32 cellular contexts compared by ENCODE assay signal in genomic region chr15:94110476-94111130, GRCh38.
DNase-seq lines count a peak whose midpoint lies in the region; ATAC-seq, FAIRE-seq and TF ChIP-seq lines count a peak whose summit lies in the region.
"Had no signal": no experiment of that assay in that cellular context is flagged by ENCODE, and none has a peak within 500 bp of the region (broad histone marks: within the 10 kb centered on the region; RNA-seq: fewer than 3 reads in every experiment).

No MANE protein-coding gene starts in this region.

- intact Hi-C loops in A673 (cut with micrococcal nuclease; ENCODE audit: unreplicated experiment) = no loop called here

- no peaks in the 10 kb centered on the region for H3K4me1 ChIP-seq in foreskin keratinocyte
- H3K4me1 ChIP-seq in rectal smooth muscle tissue (ENCODE audit: control insufficient read depth, insufficient read depth, low read length) = peaks cover 16% of the 10 kb centered on the region
- no peaks in the 10 kb centered on the region for H3K4me1 ChIP-seq in A673 (ENCODE audit: insufficient read depth, low read length, poor library complexity, severe bottlenecking)
- H3K4me1 ChIP-seq: HAP-1, Peyer's patch, spleen, testis had no signal

- POLR2A ChIA-PET in A673 (lab: Charles Lee; ENCODE audit: low non-redundant PET) = no interaction called here

- TF ChIP-seq CTCF in foreskin keratinocyte (conservative IDR thresholded peaks at IDR 0.05) = no peak
- TF ChIP-seq CTCF in A673 (conservative IDR thresholded peaks at IDR 0.05; ENCODE audit: low read depth, low read length) = no peak
- no peak for TF ChIP-seq CTCF in WERI-Rb-1 (IDR thresholded peaks at IDR 0.05; ENCODE audit: low read depth, low read length)

- no peaks in the 10 kb centered on the region for H3K9me3 ChIP-seq in A673 (ENCODE audit: low read depth, low read length, poor library complexity, severe bottlenecking)
- no peaks in the 10 kb centered on the region for H3K9me3 ChIP-seq in WERI-Rb-1 (ENCODE audit: severe bottlenecking)
- H3K9me3 ChIP-seq: HAP-1, Peyer's patch, spleen, testis had no signal

- H3K9ac ChIP-seq in rectal smooth muscle tissue (ENCODE audit: low read length) = no peak overlapping the region

- no peak for ATAC-seq in foreskin keratinocyte
- ATAC-seq: activated CD8-positive, alpha-beta memory T cell treated with anti-CD3 and anti-CD28 coated beads, Interleukin-2, amount 10 ng/mL, durations not matched to agents 7 days and 5 days; activated T-cell treated with anti-CD3 and anti-CD28 coated beads, Interleukin-2, amount 50 U/mL, for 72 hours; naive thymus-derived CD4-positive, alpha-beta T cell; stimulated activated memory B cell treated with anti-CD40 and anti-IgM and Interleukin-4, amounts not matched to agents 10 μg/mL and 1 μg/mL and 100 μg/mL, for 72 hours; T-helper 17 cell had no signal

- CTCF ChIA-PET in A673 (lab: Charles Lee) = interaction anchor here (0.5 kb wide), 1 partner anchor 251 kb away, joined by 7 read pairs; no protein-coding TSS in a partner anchor

- no peak for DNase-seq in GM19239 (ENCODE audit: insufficient read length, low spot score)
- peak; percentile 3 for DNase-seq in NCI-H748 treated with DMSO at 0.1 percent for 48 hours (lab: John Stamatoyannopoulos, UW)
- peak; percentile 49 to 68 for DNase-seq in foreskin keratinocyte
- no peak for DNase-seq in NCI-H2029 treated with DMSO at 0.1 percent for 48 hours (lab: John Stamatoyannopoulos, UW)
- no peak for DNase-seq in NK-92 treated with Interleukin-12 subunit alpha and Interleukin-12 subunit beta, amount 100 ng/mL, for 24 hours (lab: John Stamatoyannopoulos, UW)
- DNase-seq in A673 (ENCODE audit: low spot score) = no peak
- DNase-seq in WERI-Rb-1 = no peak
- DNase-seq: activated CD4-positive, alpha-beta T cell treated with anti-CD3 and anti-CD28 coated beads, Interleukin-2, amount 50 U/mL, for 1 hour; activated CD8-positive, alpha-beta memory T cell treated with anti-CD3 and anti-CD28 coated beads, Interleukin-2, amount 10 ng/mL, durations not matched to agents 7 days and 5 days; activated naive CD4-positive, alpha-beta T cell treated with anti-CD3 and anti-CD28 coated beads for 36 hours; activated T-cell treated with anti-CD3 and anti-CD28 coated beads, Interleukin-2, amount 50 U/mL, for 72 hours; EL; Kasumi-1; kidney glomerular epithelial cell; mesendoderm; naive thymus-derived CD4-positive, alpha-beta T cell; NCI-H1092; NCI-H2029; NCI-H446; nucleus accumbens; Peyer's patch; retina; spleen; stimulated activated CD4-positive, alpha-beta T cell treated with anti-CD3 and anti-CD28 coated beads, Interleukin-2, amount 100 ng/mL, for 48 hours; T-helper 17 cell; testis had no signal

- H3K36me3 ChIP-seq in rectal smooth muscle tissue (ENCODE audit: control insufficient read depth, insufficient read depth, low read length) (no peaks in the 10 kb centered on the region), A673 (ENCODE audit: insufficient read depth, low read length, poor library complexity, severe bottlenecking) (no peaks in the 10 kb centered on the region), WERI-Rb-1 (no peaks in the 10 kb centered on the region)
- H3K36me3 ChIP-seq: HAP-1, Peyer's patch, spleen had no signal

- FAIRE-seq in GM19239 (lab: Jason Lieb, UNC) = peak; percentile 48
- FAIRE-seq: D721Med, GM12892 had no signal

- no peak overlapping the region for H3K4me3 ChIP-seq in rectal smooth muscle tissue (ENCODE audit: low read length)
- H3K4me3 ChIP-seq in A673 (ENCODE audit: low read depth, low read length, poor library complexity, severe bottlenecking) = no peak overlapping the region
- H3K4me3 ChIP-seq in WERI-Rb-1 (ENCODE audit: low read depth, low read length) = no peak overlapping the region
- H3K4me3 ChIP-seq: coronary artery, HAP-1, Peyer's patch, spleen, testis had no signal

- H3K27me3 ChIP-seq in foreskin keratinocyte (peaks cover 2% of the 10 kb centered on the region), rectal smooth muscle tissue (ENCODE audit: control insufficient read depth, insufficient read depth, low read length) (no peaks in the 10 kb centered on the region), A673 (replicated peaks; ENCODE audit: insufficient read depth, low read depth, low read length, poor library complexity) (no peaks in the 10 kb centered on the region), WERI-Rb-1 (ENCODE audit: insufficient read depth, low read depth, severe bottlenecking) (peaks cover 73% of the 10 kb centered on the region)
- H3K27me3 ChIP-seq: Peyer's patch, testis had no signal

- no TSS peak for BruUV-seq in A673 (replicated peaks; lab: Mats Ljungman, UMichigan)

- H3K27ac ChIP-seq in foreskin keratinocyte = no peak overlapping the region
- H3K27ac ChIP-seq in rectal smooth muscle tissue (ENCODE audit: low read depth, low read length) = peak overlapping the region; percentile 59
- H3K27ac ChIP-seq in A673 (ENCODE audit: low read depth, low read length, poor library complexity, severe bottlenecking) = no peak overlapping the region
- no peak overlapping the region for H3K27ac ChIP-seq in WERI-Rb-1
- H3K27ac ChIP-seq: coronary artery, Peyer's patch, spleen, testis had no signal

Comparison
In these comparisons a context has a peak if more than half of its experiments do, and no peak if none do; other contexts are left out.
1. DNase-seq: peak in NCI-H748 treated with DMSO at 0.1 percent for 48 hours (single experiment) and foreskin keratinocyte (2 of 2); none in GM19239 (single experiment), NCI-H2029 treated with DMSO at 0.1 percent for 48 hours (single experiment), NK-92 treated with Interleukin-12 subunit alpha and Interleukin-12 subunit beta, amount 100 ng/mL, for 24 hours (single experiment), A673 (single experiment) and WERI-Rb-1 (single experiment).